Comparison of ENCODE assay signal across 10 cellular contexts in genomic region chr10:7085913-7086589, GRCh38.
DNase-seq lines count a peak whose midpoint lies in the region; ATAC-seq, FAIRE-seq and TF ChIP-seq lines count a peak whose summit lies in the region.
"Had no signal": no experiment of that assay in that cellular context is flagged by ENCODE, and none has a peak within 500 bp of the region (broad histone marks: within the 10 kb centered on the region; RNA-seq: fewer than 3 reads in every experiment).

No MANE protein-coding gene starts in this region.

- FAIRE-seq in HTR-8/SVneo (lab: Jason Lieb, UNC) = peak; percentile 62

- H3K4me3 ChIP-seq in brain microvascular endothelial cell (ENCODE audit: low read depth, low read length) (no peak overlapping the region), kidney epithelial cell (ENCODE audit: low read depth, low read length) (no peak overlapping the region), esophagus squamous epithelium (no peak overlapping the region), Peyer's patch (no peak overlapping the region)
- H3K4me3 ChIP-seq: lower lobe of right lung had no signal

- H3K4me1 ChIP-seq in esophagus squamous epithelium (peaks cover 0 to 7% (median 0%) of the 10 kb centered on the region in 3 donors), Peyer's patch (no peaks in the 10 kb centered on the region)
- H3K4me1 ChIP-seq: lower lobe of right lung had no signal

- H3K9me3 ChIP-seq in esophagus squamous epithelium (no peaks in the 10 kb centered on the region), Peyer's patch (no peaks in the 10 kb centered on the region)
- H3K9me3 ChIP-seq: lower lobe of right lung had no signal

- in situ Hi-C loops in brain microvascular endothelial cell (cut with HindIII; ENCODE audit: low pct_ligation_motif_present, low sequenced_read_pairs) = no loop called here

- H3K27me3 ChIP-seq in brain microvascular endothelial cell (replicated peaks) (no peaks in the 10 kb centered on the region), kidney epithelial cell (ENCODE audit: control insufficient read depth, insufficient read depth, low read length) (no peaks in the 10 kb centered on the region), esophagus squamous epithelium (peaks cover 0 to 46% (median 0%) of the 10 kb centered on the region in 4 donors), Peyer's patch (no peaks in the 10 kb centered on the region)

- peak; percentile 53 for DNase-seq in HTR-8/SVneo (ENCODE audit: insufficient read length, low spot score)
- DNase-seq in brain microvascular endothelial cell = peak; percentile 39
- DNase-seq in kidney epithelial cell (ENCODE audit: low read depth) = no peak
- DNase-seq in stromal cell of bone marrow (ENCODE audit: low read depth) = peak; percentile 47
- no peak for DNase-seq in esophagus squamous epithelium (lab: John Stamatoyannopoulos, UW)
- DNase-seq in Peyer's patch = no peak
- DNase-seq: lower lobe of right lung; NCI-H2029 treated with DMSO at 0.1 percent for 48 hours; stimulated activated CD4-positive, alpha-beta T cell treated with anti-CD3 and anti-CD28 coated beads, Interleukin-4, amount 100 ng/mL, for 24 hours had no signal

- TF ChIP-seq POLR2A in esophagus squamous epithelium (IDR thresholded peaks at IDR 0.05) (no peak), Peyer's patch (IDR thresholded peaks at IDR 0.05) (no peak)

- intact Hi-C loops in esophagus squamous epithelium (cut with DNase I) = no loop called here

- TF ChIP-seq CTCF in brain microvascular endothelial cell (IDR thresholded peaks at IDR 0.05; ENCODE audit: low read depth, low read length, missing control alignments) (peak; percentile 51), kidney epithelial cell (IDR thresholded peaks at IDR 0.05; ENCODE audit: insufficient read depth, low read length, poor library complexity, severe bottlenecking) (peak; percentile 9), esophagus squamous epithelium (IDR thresholded peaks at IDR 0.05) (no peak), Peyer's patch (IDR thresholded peaks at IDR 0.05) (peak in 1 of 6 experiments; percentile 19)

- no peak for ATAC-seq in GM18517 (IDR thresholded peaks at IDR 0.05; ENCODE audit: unreplicated experiment)
- ATAC-seq: lower lobe of right lung had no signal

- 43 to 75% methylated on average over 5 to 12 of the region's 14 CpGs for WGBS in esophagus squamous epithelium, 2 donors

- H3K36me3 ChIP-seq in brain microvascular endothelial cell (replicated peaks) (no peaks in the 10 kb centered on the region), kidney epithelial cell (ENCODE audit: control insufficient read depth, insufficient read depth, low read length) (no peaks in the 10 kb centered on the region), esophagus squamous epithelium (no peaks in the 10 kb centered on the region), Peyer's patch (no peaks in the 10 kb centered on the region)
- H3K36me3 ChIP-seq: lower lobe of right lung had no signal

- H3K27ac ChIP-seq in brain microvascular endothelial cell (no peak overlapping the region), esophagus squamous epithelium (no peak overlapping the region), Peyer's patch (peak overlapping the region in 2 of 4 donors; percentile 47 to 61)
- H3K27ac ChIP-seq: lower lobe of right lung had no signal

Comparison
In these comparisons a context has a peak if more than half of its experiments do, and no peak if none do; other contexts are left out.
1. DNase-seq: peak in HTR-8/SVneo (single experiment), brain microvascular endothelial cell (single experiment) and stromal cell of bone marrow (single experiment); none in kidney epithelial cell (single experiment), esophagus squamous epithelium (single experiment) and Peyer's patch (0 of 3).
2. CTCF ChIP-seq: peak in brain microvascular endothelial cell (single experiment) and kidney epithelial cell (single experiment); none in esophagus squamous epithelium (0 of 6).